Comparison of ENCODE assay signal across 8 cellular contexts in genomic region chr3:49718419-49719213, GRCh38. TPM values are rescaled to one million over a fixed set of nuclear protein-coding genes. Genes with fewer than 3 reads are reported as not detected.
DNase-seq lines count a peak whose midpoint lies in the region; ATAC-seq and TF ChIP-seq lines count a peak whose summit lies in the region.

No MANE protein-coding gene starts in this region.

- H3K36me3 ChIP-seq in breast epithelium = no peaks in the 10 kb centered on the region
- H3K36me3 ChIP-seq in uterus = no peaks in the 10 kb centered on the region

- intact Hi-C loops in cardiac septum (cut with DNase I) (no loop called here), left cardiac atrium (cut with DNase I) (no loop called here), breast epithelium (cut with DNase I; ENCODE audit: low total_unique reads) (no loop called here), uterus (cut with DNase I; ENCODE audit: low total_unique reads) (no loop called here)

- H3K4me1 ChIP-seq in breast epithelium (peaks cover 10 to 11% of the 10 kb centered on the region in 2 donors), uterus (peaks cover 0 to 12% of the 10 kb centered on the region in 2 donors)

- H3K27ac Mint-ChIP-seq in memory B cell = peak overlapping the region; percentile 90

- H3K27me3 Mint-ChIP-seq in memory B cell = no peaks in the 10 kb centered on the region

- peak overlapping the region; percentile 53 to 70 (median 57) for H3K4me3 ChIP-seq in breast epithelium
- peak overlapping the region; percentile 45 to 46 for H3K4me3 ChIP-seq in uterus

- H3K36me3 Mint-ChIP-seq in memory B cell = peaks cover 2% of the 10 kb centered on the region

- peak overlapping the region; percentile 90 for H3K4me3 Mint-ChIP-seq in memory B cell

- TF ChIP-seq CTCF in breast epithelium (IDR thresholded peaks at IDR 0.05) (no peak), uterus (IDR thresholded peaks at IDR 0.05) (no peak)

- H3K9me3 ChIP-seq in breast epithelium (no peaks in the 10 kb centered on the region), uterus (no peaks in the 10 kb centered on the region)

- DNase-seq in cardiac septum (ENCODE audit: low spot score) (peak; percentile 73), left cardiac atrium (no peak), breast epithelium (ENCODE audit: low spot score in 2 of 2) (peak in 1 of 2 donors; percentile 53), memory B cell (ENCODE audit: low spot score in 2 of 2) (no peak), uterus (peak in 1 of 2 donors; percentile 22), NCI-H1092 (lab: John Stamatoyannopoulos, UW) (no peak), anterior cingulate cortex (lab: John Stamatoyannopoulos, UW) (no peak), DMS79 treated with DMSO at 0.1 percent for 48 hours (lab: John Stamatoyannopoulos, UW) (no peak)

- no peak for TF ChIP-seq POLR2A in breast epithelium (IDR thresholded peaks at IDR 0.05)
- no peak for TF ChIP-seq POLR2A in uterus (IDR thresholded peaks at IDR 0.05)

- H3K4me1 Mint-ChIP-seq in memory B cell = peaks cover 23% of the 10 kb centered on the region

- H3K9me3 Mint-ChIP-seq in memory B cell = no peaks in the 10 kb centered on the region

- ATAC-seq in left cardiac atrium = no peak
- no peak for ATAC-seq in memory B cell (ENCODE audit: low read depth)

- no peak overlapping the region for H3K27ac ChIP-seq in breast epithelium
- H3K27ac ChIP-seq in uterus = no peak overlapping the region

- no peaks in the 10 kb centered on the region for H3K27me3 ChIP-seq in breast epithelium
- no peaks in the 10 kb centered on the region for H3K27me3 ChIP-seq in uterus

RNA-seq across cellular contexts. Expression of gene AMIGO3, which starts 0.9 kb away (rescaled TPM):
- 0.35 TPM for total RNA-seq in cardiac septum
- total RNA-seq in left cardiac atrium = under 1 TPM in 1 of 2 donors, not detected in 1; 0.09 TPM
- total RNA-seq in breast epithelium = 1 to 10 TPM in 2 of 3 donors, under 1 TPM in 1; 0.98 to 1.3 (median 1.0) TPM
- not detected for total RNA-seq in uterus

RNA-seq across cellular contexts. Expression of gene GMPPB, which starts 5.1 kb away (rescaled TPM):
- total RNA-seq in cardiac septum (19.5 TPM), left cardiac atrium (10 to 100 TPM; 22.4 to 38.3 TPM), breast epithelium (10 to 100 TPM; 17.4 to 40.0 (median 21.2) TPM), uterus (10 to 100 TPM in 3 of 4 donors, 1 to 10 TPM in 1; 7.7 to 44.8 (median 27.1) TPM)

RNA-seq across cellular contexts. Expression of gene RNF123, which starts 29.3 kb away (rescaled TPM):
- total RNA-seq in cardiac septum (59.4 TPM), left cardiac atrium (10 to 100 TPM; 39.2 to 44.8 TPM), breast epithelium (10 to 100 TPM; 22.1 to 29.8 (median 26.2) TPM), uterus (10 to 100 TPM; 10.9 to 47.3 (median 25.3) TPM)

RNA-seq across cellular contexts. Expression of gene MST1, which starts 29.3 kb away (rescaled TPM):
- total RNA-seq in cardiac septum (6.4 TPM), left cardiac atrium (10 to 100 TPM in 1 of 2 donors, 1 to 10 TPM in 1; 8.8 to 11.5 TPM), breast epithelium (10 to 100 TPM in 2 of 3 donors, 1 to 10 TPM in 1; 9.3 to 23.6 (median 21.2) TPM), uterus (10 to 100 TPM in 2 of 4 donors, 1 to 10 TPM in 1, not detected in 1; 5.1 to 11.5 (median 10.4) TPM)

RNA-seq across cellular contexts. Expression of gene APEH, which starts 44.5 kb away (rescaled TPM):
- total RNA-seq in cardiac septum (81.4 TPM), left cardiac atrium (10 to 100 TPM; 75.3 to 82.6 TPM), breast epithelium (10 to 100 TPM; 69.5 to 80.0 (median 70.1) TPM), uterus (10 to 100 TPM; 35.3 to 78.7 (median 61.4) TPM)
